Comparison of ENCODE assay signal across 19 cellular contexts in genomic region chr11:94880216-94880615, GRCh38.
DNase-seq lines count a peak whose midpoint lies in the region; ATAC-seq and TF ChIP-seq lines count a peak whose summit lies in the region.
"Had no signal": no experiment of that assay in that cellular context is flagged by ENCODE, and none has a peak within 500 bp of the region (broad histone marks: within the 10 kb centered on the region; RNA-seq: fewer than 3 reads in every experiment).

No MANE protein-coding gene starts in this region.

- H3K9me3 Mint-ChIP-seq in T-helper 2 cell treated with Interferon-gamma antibody and Interleukin-4, amounts not matched to agents 5 μg/mL and 100 μg/mL, for 36 hours, result no peaks in the 10 kb centered on the region
- H3K9me3 Mint-ChIP-seq in CD4-positive, alpha-beta memory T cell, result peaks cover 0 to 3% (median 0%) of the 10 kb centered on the region in 8 donors
- H3K9me3 Mint-ChIP-seq: naive thymus-derived CD8-positive, alpha-beta T cell had no signal

- peaks cover 22% of the 10 kb centered on the region for H3K4me1 ChIP-seq in GM23248 (ENCODE audit: insufficient read depth)
- H3K4me1 ChIP-seq in CD4-positive, alpha-beta memory T cell (ENCODE audit: insufficient read depth, low read length), result no peaks in the 10 kb centered on the region

- in situ Hi-C loops in GM23248 (cut with MboI), result no loop called here

- no peak for TF ChIP-seq CTCF in RWPE1 (conservative IDR thresholded peaks at IDR 0.05; ENCODE audit: low read depth)

- peaks cover 21% of the 10 kb centered on the region for H3F3A ChIP-seq in GM23248 (ENCODE audit: insufficient read depth)

- H3K27ac ChIP-seq in GM23248 (no peak overlapping the region), RWPE1 (no peak overlapping the region)
- H3K27ac ChIP-seq in CD4-positive, alpha-beta memory T cell (ENCODE audit: low read depth, low read length), result no peak overlapping the region
- H3K27ac ChIP-seq: BLaER1, heart left ventricle, left ventricle myocardium inferior, upper lobe of left lung had no signal

- no peaks in the 10 kb centered on the region for H3K9me2 ChIP-seq in GM23248 (ENCODE audit: insufficient read depth)

- no peak for ATAC-seq in GM19328 (IDR thresholded peaks at IDR 0.05; ENCODE audit: unreplicated experiment)
- ATAC-seq: heart left ventricle; naive thymus-derived CD8-positive, alpha-beta T cell; WTC11 had no signal

- DNase-seq in AG20443 (ENCODE audit: low spot score), result peak; percentile 2
- DNase-seq in GM23248, result peak; percentile 42
- DNase-seq in RWPE1 (ENCODE audit: low spot score), result peak; percentile 76
- DNase-seq in iPS-NIHi7 (ENCODE audit: extremely low spot score), result peak; percentile 4
- no peak for DNase-seq in T-helper 2 cell treated with Interferon-gamma antibody and Interleukin-4, amounts not matched to agents 5 μg/mL and 100 μg/mL, for 36 hours (ENCODE audit: low spot score)
- no peak for DNase-seq in activated T-cell treated with anti-CD3 and anti-CD28 coated beads for 4 hours
- DNase-seq in CD4-positive, alpha-beta memory T cell, result no peak
- DNase-seq: activated CD8-positive, alpha-beta memory T cell treated with anti-CD3 and anti-CD28 coated beads, Interleukin-2, amount 50 U/mL, for 4 hours; heart left ventricle; left ventricle myocardium inferior; naive thymus-derived CD8-positive, alpha-beta T cell; NCI-H1417; NCI-H774; stimulated activated CD4-positive, alpha-beta T cell treated with anti-CD3 and anti-CD28 coated beads, Interleukin-2, amount 100 ng/mL, for 24 hours; stimulated activated CD8-positive, alpha-beta memory T cell treated with anti-CD3 and anti-CD28 coated beads, Interleukin-4, amount 100 ng/mL, for 48 hours; upper lobe of left lung had no signal

- no peaks in the 10 kb centered on the region for H3K9me3 ChIP-seq in GM23248 (ENCODE audit: low read depth)
- H3K9me3 ChIP-seq in CD4-positive, alpha-beta memory T cell (ENCODE audit: control insufficient read depth in 1 of 2, low read length in 2 of 2), result no peaks in the 10 kb centered on the region
- H3K9me3 ChIP-seq: BLaER1, heart left ventricle, left ventricle myocardium inferior, upper lobe of left lung had no signal

- H3K4me2 ChIP-seq in GM23248 (ENCODE audit: unreplicated experiment), result no peak overlapping the region
- H3K4me2 ChIP-seq: BLaER1 had no signal

- H3K27ac Mint-ChIP-seq in T-helper 2 cell treated with Interferon-gamma antibody and Interleukin-4, amounts not matched to agents 5 μg/mL and 100 μg/mL, for 36 hours, result no peak overlapping the region
- H3K27ac Mint-ChIP-seq in CD4-positive, alpha-beta memory T cell, result no peak overlapping the region
- H3K27ac Mint-ChIP-seq: naive thymus-derived CD8-positive, alpha-beta T cell; WTC11 had no signal

- POLR2A ChIA-PET in RWPE1 (lab: Yijun Ruan, JAX; ENCODE audit: low non-redundant PET), result no interaction called here
- POLR2A ChIA-PET in CD4-positive, alpha-beta memory T cell (lab: Charles Lee; ENCODE audit: partially characterized antibody), result no interaction called here

- WGBS in GM23248 (ENCODE audit: low coverage in 1 of 2, low lambda C conversion rate in 2 of 2, missing lambda C conversion rate in 2 of 2), 2 experiments, result 85 to 87% methylated on average over 4 of the region's 4 CpGs

- no peaks in the 10 kb centered on the region for H3K27me3 ChIP-seq in GM23248 (replicated peaks; ENCODE audit: insufficient read depth)
- H3K27me3 ChIP-seq in CD4-positive, alpha-beta memory T cell (ENCODE audit: insufficient read depth, low read length), result no peaks in the 10 kb centered on the region
- H3K27me3 ChIP-seq: BLaER1, heart left ventricle, upper lobe of left lung had no signal

- peaks cover 9% of the 10 kb centered on the region for H3K79me2 ChIP-seq in GM23248 (ENCODE audit: insufficient read depth)

- no peak overlapping the region for H2AFZ ChIP-seq in GM23248

- CTCF ChIA-PET in RWPE1 (lab: Yijun Ruan, JAX), result no interaction called here
- CTCF ChIA-PET in CD4-positive, alpha-beta memory T cell (lab: Charles Lee; ENCODE audit: partially characterized antibody), result interaction anchor here (1.6 kb wide), 1 partner anchor 17 kb away, joined by 4 read pairs; no protein-coding TSS in a partner anchor

- H3K4me3 Mint-ChIP-seq in T-helper 2 cell treated with Interferon-gamma antibody and Interleukin-4, amounts not matched to agents 5 μg/mL and 100 μg/mL, for 36 hours, result no peak overlapping the region
- H3K4me3 Mint-ChIP-seq in CD4-positive, alpha-beta memory T cell, result no peak overlapping the region
- H3K4me3 Mint-ChIP-seq: naive thymus-derived CD8-positive, alpha-beta T cell; WTC11 had no signal

- peaks cover 24% of the 10 kb centered on the region for H3K4me1 Mint-ChIP-seq in T-helper 2 cell treated with Interferon-gamma antibody and Interleukin-4, amounts not matched to agents 5 μg/mL and 100 μg/mL, for 36 hours (ENCODE audit: low read depth)
- H3K4me1 Mint-ChIP-seq in CD4-positive, alpha-beta memory T cell, result peaks cover 7 to 10% (median 9%) of the 10 kb centered on the region in 4 donors

- no peak overlapping the region for H3K4me3 ChIP-seq in GM23248
- no peak overlapping the region for H3K4me3 ChIP-seq in CD4-positive, alpha-beta memory T cell (ENCODE audit: low read length in 2 of 2)
- H3K4me3 ChIP-seq: BLaER1, heart left ventricle, left ventricle myocardium inferior, upper lobe of left lung had no signal

- no peaks in the 10 kb centered on the region for H3K36me3 Mint-ChIP-seq in T-helper 2 cell treated with Interferon-gamma antibody and Interleukin-4, amounts not matched to agents 5 μg/mL and 100 μg/mL, for 36 hours (ENCODE audit: low read depth)
- peaks cover 0 to 3% of the 10 kb centered on the region in 2 donors for H3K36me3 Mint-ChIP-seq in CD4-positive, alpha-beta memory T cell
- H3K36me3 Mint-ChIP-seq: naive thymus-derived CD8-positive, alpha-beta T cell had no signal

- H3K9ac ChIP-seq in GM23248, result no peak overlapping the region
- H3K9ac ChIP-seq: BLaER1 had no signal

- H3K36me3 ChIP-seq in GM23248 (ENCODE audit: low read depth), result peaks cover 25% of the 10 kb centered on the region; the same call in 1 of the 2 replicates
- H3K36me3 ChIP-seq in CD4-positive, alpha-beta memory T cell (ENCODE audit: insufficient read depth, low read length), result no peaks in the 10 kb centered on the region

- H4K20me1 ChIP-seq in GM23248 (ENCODE audit: insufficient read depth), result no peaks in the 10 kb centered on the region
- H4K20me1 ChIP-seq: BLaER1 had no signal

- H3K27me3 Mint-ChIP-seq in T-helper 2 cell treated with Interferon-gamma antibody and Interleukin-4, amounts not matched to agents 5 μg/mL and 100 μg/mL, for 36 hours (ENCODE audit: low read depth), result no peaks in the 10 kb centered on the region
- peaks cover 0 to 1% of the 10 kb centered on the region in 2 donors for H3K27me3 Mint-ChIP-seq in CD4-positive, alpha-beta memory T cell
- H3K27me3 Mint-ChIP-seq: naive thymus-derived CD8-positive, alpha-beta T cell had no signal

- intact Hi-C loops in CD4-positive, alpha-beta memory T cell (cut with micrococcal nuclease), result no loop called here

Comparison
In these comparisons a context has a peak if more than half of its experiments do, and no peak if none do; other contexts are left out.
1. DNase-seq: peak in AG20443 (single experiment), GM23248 (single experiment), RWPE1 (single experiment) and iPS-NIHi7 (single experiment); none in T-helper 2 cell treated with Interferon-gamma antibody and Interleukin-4, amounts not matched to agents 5 μg/mL and 100 μg/mL, for 36 hours (single experiment), activated T-cell treated with anti-CD3 and anti-CD28 coated beads for 4 hours (single experiment) and CD4-positive, alpha-beta memory T cell (0 of 5).